ENCODE assay signal across 21 cellular contexts in the genomic region with DNA sequence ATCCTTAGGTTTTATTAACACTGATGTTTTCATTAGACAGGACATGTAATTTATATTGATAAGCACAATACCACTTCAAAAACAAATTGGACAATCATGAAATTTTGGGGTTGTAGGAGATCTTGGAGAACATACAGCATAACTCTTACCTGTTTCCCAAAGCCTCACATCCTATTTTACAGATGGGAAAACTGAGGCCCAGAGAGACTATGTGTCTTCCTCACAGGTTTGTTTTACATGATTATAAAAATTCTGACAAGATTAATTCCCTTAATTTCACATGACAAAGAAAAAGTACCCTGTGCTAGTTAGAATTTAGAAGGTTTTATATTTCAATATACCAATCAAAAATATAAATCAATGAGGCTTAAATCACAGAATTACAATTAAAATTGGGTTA.
"Had no signal": no experiment of that assay in that cellular context is flagged by ENCODE, and none has a peak within 500 bp of the region (broad histone marks: within the 10 kb centered on the region; RNA-seq: fewer than 3 reads in every experiment).

No MANE protein-coding gene starts in this region.

- H3K9ac ChIP-seq: KMS-11 had no signal

- H3K9me3 ChIP-seq: SJCRH30 had no signal

- DNase-seq: IMR-90, MM.1S, NCI-H1092 treated with DMSO at 0.1 percent for 48 hours, NCI-H1436, NCI-H187, NCI-H2029, NCI-H2081 treated with DMSO at 0.1 percent for 48 hours, NCI-H2171, NCI-H226, NCI-H446, NCI-H510A, NCI-H524 treated with DMSO at 0.1 percent for 48 hours, NCI-H69, NCI-H774, PC-3, SHP77 treated with DMSO at 0.1 percent for 48 hours, SJCRH30 had no signal

- H3K27ac ChIP-seq: KMS-11, SJCRH30 had no signal

- H3K4me3 ChIP-seq: SJCRH30 had no signal

- ATAC-seq: Panc1, PC-3, Right ventricle myocardium inferior, SK-N-SH treated with all-trans-retinoic acid at 6 μM for 48 hours had no signal

- H3K36me3 ChIP-seq: SJCRH30 had no signal

- H3K4me2 ChIP-seq: KMS-11 had no signal

- H3K27me3 ChIP-seq: SJCRH30 had no signal
